Comparison of ENCODE assay signal across 9 cellular contexts in the genomic region with DNA sequence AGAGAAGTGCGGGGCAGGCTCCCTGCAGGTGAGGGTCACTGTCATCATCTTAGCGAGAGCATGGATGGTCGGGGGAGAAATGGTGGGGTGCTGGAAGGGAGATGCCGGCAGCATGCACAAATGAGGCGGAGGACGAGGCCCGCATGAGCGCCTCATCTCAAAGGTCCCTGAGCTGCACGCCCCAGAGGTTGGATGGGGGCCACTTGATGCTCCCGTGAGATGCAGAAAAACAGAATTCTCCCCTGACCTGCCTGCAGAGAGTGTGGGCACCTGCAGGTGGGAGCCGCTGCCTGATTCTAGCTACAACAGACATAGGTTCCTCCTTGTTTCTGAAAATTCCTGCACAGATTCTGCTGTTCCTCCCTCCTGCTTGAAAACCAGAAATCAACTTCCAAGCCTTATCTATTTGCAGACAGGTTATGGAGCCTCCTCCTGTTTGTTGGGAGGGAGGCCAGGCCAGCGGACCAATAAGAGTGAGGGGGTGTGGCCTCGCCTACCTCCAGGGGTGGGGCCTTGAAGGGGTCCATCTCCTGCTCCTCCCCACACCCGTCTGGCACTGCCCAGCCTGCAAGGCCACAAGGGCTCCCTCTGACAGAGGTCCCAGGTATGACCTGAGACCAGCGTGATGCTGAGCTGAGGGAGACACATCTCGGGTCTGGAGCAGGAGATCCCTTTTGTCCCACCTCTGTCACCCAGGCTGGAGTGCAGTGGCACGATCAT.
DNase-seq lines count a peak whose midpoint lies in the region; ATAC-seq, FAIRE-seq and TF ChIP-seq lines count a peak whose summit lies in the region.
"Had no signal": no experiment of that assay in that cellular context is flagged by ENCODE, and none has a peak within 500 bp of the region (broad histone marks: within the 10 kb centered on the region; RNA-seq: fewer than 3 reads in every experiment).

No MANE protein-coding gene starts in this region.

- H3K27ac ChIP-seq in 22Rv1 (peak overlapping the region; percentile 61), gastrocnemius medialis (no peak overlapping the region)

- TF ChIP-seq POLR2A in H54 (IDR thresholded peaks at IDR 0.05; ENCODE audit: low read depth, low read length) (no peak), gastrocnemius medialis (IDR thresholded peaks at IDR 0.05) (no peak)

- H3K4me3 ChIP-seq in bronchial epithelial cell (ENCODE audit: low read depth, low read length) (no peak overlapping the region), gastrocnemius medialis (no peak overlapping the region)
- H3K4me3 ChIP-seq: cardiac muscle cell had no signal

- H3K4me1 ChIP-seq in gastrocnemius medialis = no peaks in the 10 kb centered on the region

- in situ Hi-C loops in gastrocnemius medialis (cut with MboI; ENCODE audit: low sequenced_read_pairs in 4 of 4) = no loop called here

- DNase-seq in EL (peak; percentile 22), H54 (ENCODE audit: insufficient read length, low spot score) (peak; percentile 91), NCI-H510A (lab: John Stamatoyannopoulos, UW) (peak; percentile 80), bronchial epithelial cell (ENCODE audit: low read depth) (peak; percentile 16), frontal cortex (ENCODE audit: low spot score in 2 of 2) (no peak), gastrocnemius medialis (no peak)
- peak; percentile 34 for DNase-seq in stimulated activated naive CD8-positive, alpha-beta T cell treated with anti-CD3 and anti-CD28 coated beads, Interleukin-15, Interleukin-2, amounts not matched to agents 100 U/mL and 50 U/mL, for 24 hours

- intact Hi-C loops in gastrocnemius medialis (cut with DNase I; ENCODE audit: low total_unique reads) = no loop called here

- H3K9me3 ChIP-seq in gastrocnemius medialis = no peaks in the 10 kb centered on the region

- peak; percentile 16; the same call in 1 of the 2 replicates for TF ChIP-seq CTCF in 22Rv1 (IDR thresholded peaks at IDR 0.05)
- TF ChIP-seq CTCF in bronchial epithelial cell (IDR thresholded peaks at IDR 0.05; ENCODE audit: insufficient read depth, low read length, severe bottlenecking) = no peak
- no peak for TF ChIP-seq CTCF in gastrocnemius medialis (IDR thresholded peaks at IDR 0.05 in 4 of 5, conservative IDR thresholded peaks at IDR 0.05 in 1 of 5)

- ATAC-seq in stimulated activated naive CD8-positive, alpha-beta T cell treated with anti-CD3 and anti-CD28 coated beads, Interleukin-15, Interleukin-2, amounts not matched to agents 100 U/mL and 50 U/mL, for 24 hours = peak; percentile 70
- no peak for ATAC-seq in gastrocnemius medialis

- H3K36me3 ChIP-seq in bronchial epithelial cell (ENCODE audit: control insufficient read depth, insufficient read depth, low read length) = no peaks in the 10 kb centered on the region
- H3K36me3 ChIP-seq in gastrocnemius medialis = peaks cover 0 to 14% of the 10 kb centered on the region in 2 donors

- no peaks in the 10 kb centered on the region for H3K27me3 ChIP-seq in bronchial epithelial cell (ENCODE audit: control insufficient read depth, insufficient read depth, low read length)
- H3K27me3 ChIP-seq in gastrocnemius medialis = no peaks in the 10 kb centered on the region
- H3K27me3 ChIP-seq: cardiac muscle cell had no signal

- FAIRE-seq in H54 (lab: Jason Lieb, UNC) (peak; percentile 33), bronchial epithelial cell (lab: Jason Lieb, UNC) (no peak), frontal cortex (lab: Jason Lieb, UNC) (no peak)

Comparison
In these comparisons a context has a peak if more than half of its experiments do, and no peak if none do; other contexts are left out.
1. DNase-seq: peak in EL (single experiment), H54 (single experiment), NCI-H510A (single experiment), bronchial epithelial cell (single experiment) and stimulated activated naive CD8-positive, alpha-beta T cell treated with anti-CD3 and anti-CD28 coated beads, Interleukin-15, Interleukin-2, amounts not matched to agents 100 U/mL and 50 U/mL, for 24 hours (single experiment); none in frontal cortex (0 of 2) and gastrocnemius medialis (0 of 2).